Comparison of ENCODE assay signal across 9 cellular contexts in the genomic region with DNA sequence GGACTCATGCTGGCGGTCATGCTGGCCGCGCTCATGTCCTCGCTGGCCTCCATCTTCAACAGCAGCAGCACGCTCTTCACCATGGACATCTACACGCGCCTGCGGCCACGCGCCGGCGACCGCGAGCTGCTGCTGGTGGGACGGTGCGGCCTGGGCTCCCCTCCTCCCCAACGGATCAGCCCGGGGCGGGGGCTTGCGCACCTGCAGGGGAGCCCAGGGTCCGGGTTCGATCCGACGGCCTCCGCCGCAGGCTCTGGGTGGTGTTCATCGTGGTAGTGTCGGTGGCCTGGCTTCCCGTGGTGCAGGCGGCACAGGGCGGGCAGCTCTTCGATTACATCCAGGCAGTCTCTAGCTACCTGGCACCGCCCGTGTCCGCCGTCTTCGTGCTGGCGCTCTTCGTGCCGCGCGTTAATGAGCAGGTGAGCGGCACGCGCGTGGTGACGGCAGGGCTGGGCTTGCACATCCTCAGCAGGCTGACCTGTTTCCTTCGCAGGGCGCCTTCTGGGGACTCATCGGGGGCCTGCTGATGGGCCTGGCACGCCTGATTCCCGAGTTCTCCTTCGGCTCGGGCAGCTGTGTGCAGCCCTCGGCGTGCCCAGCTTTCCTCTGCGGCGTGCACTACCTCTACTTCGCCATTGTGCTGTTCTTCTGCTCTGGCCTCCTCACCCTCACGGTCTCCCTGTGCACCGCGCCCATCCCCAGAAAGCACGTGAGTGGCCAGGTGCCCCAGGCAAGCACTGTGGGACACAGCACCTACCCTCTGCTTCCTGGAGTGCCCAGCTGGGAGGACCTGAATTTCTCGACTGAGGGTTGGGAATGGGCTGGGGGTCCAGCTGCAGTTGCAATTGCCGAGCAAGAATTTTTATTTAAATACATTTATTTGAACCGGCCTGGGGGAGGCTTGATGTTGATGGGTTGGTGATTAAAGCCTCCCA. TPM values are rescaled to one million over a fixed set of nuclear protein-coding genes. Genes with fewer than 3 reads are reported as not detected.
DNase-seq lines count a peak whose midpoint lies in the region; ATAC-seq and TF ChIP-seq lines count a peak whose summit lies in the region.
"Had no signal": no experiment of that assay in that cellular context is flagged by ENCODE, and none has a peak within 500 bp of the region (broad histone marks: within the 10 kb centered on the region; RNA-seq: fewer than 3 reads in every experiment).

No MANE protein-coding gene starts in this region.

- ATAC-seq in naive B cell (ENCODE audit: low read depth in 2 of 2) (no peak), HG03469 (IDR thresholded peaks at IDR 0.05; ENCODE audit: unreplicated experiment) (no peak), HG03354 (IDR thresholded peaks at IDR 0.05; ENCODE audit: poor library complexity, severe bottlenecking, unreplicated experiment) (no peak)

- peak overlapping the region; percentile 32 to 91 (median 74) for H3K4me3 Mint-ChIP-seq in naive B cell

- H3K27me3 Mint-ChIP-seq in naive B cell: peaks cover 0 to 24% (median 0%) of the 10 kb centered on the region in 3 donors

- H3K27ac Mint-ChIP-seq in naive B cell: no peak overlapping the region

- BruUV-seq in A673 (replicated peaks; lab: Mats Ljungman, UMichigan): no TSS peak

- H3K36me3 ChIP-seq in A673 (ENCODE audit: insufficient read depth, low read length, poor library complexity, severe bottlenecking) (peaks cover 10% of the 10 kb centered on the region), H7 (replicated peaks; ENCODE audit: control insufficient read depth, insufficient read depth, low read length) (peaks cover 6% of the 10 kb centered on the region)
- H3K36me3 ChIP-seq in effector memory CD4-positive, alpha-beta T cell (ENCODE audit: control insufficient read depth, insufficient read depth, low read length): peaks cover 5% of the 10 kb centered on the region

- H3K4me1 ChIP-seq in A673 (ENCODE audit: insufficient read depth, low read length, poor library complexity, severe bottlenecking): peaks cover 12% of the 10 kb centered on the region
- H3K4me1 ChIP-seq in effector memory CD4-positive, alpha-beta T cell (ENCODE audit: control insufficient read depth, insufficient read depth, low read length, poor library complexity, severe bottlenecking): peaks cover 7% of the 10 kb centered on the region

- intact Hi-C loops in A673 (cut with micrococcal nuclease; ENCODE audit: unreplicated experiment): no loop called here

- no peaks in the 10 kb centered on the region for H3K9me3 Mint-ChIP-seq in naive B cell

- CTCF ChIA-PET in A673 (lab: Charles Lee): no interaction called here

- no peak overlapping the region for H3K27ac ChIP-seq in A673 (ENCODE audit: low read depth, low read length, poor library complexity, severe bottlenecking)
- H3K27ac ChIP-seq in effector memory CD4-positive, alpha-beta T cell (ENCODE audit: insufficient read depth, low read length, poor library complexity, severe bottlenecking): no peak overlapping the region

- no peaks in the 10 kb centered on the region for H3K27me3 ChIP-seq in A673 (replicated peaks; ENCODE audit: insufficient read depth, low read depth, low read length, poor library complexity)
- H3K27me3 ChIP-seq in H7 (ENCODE audit: control insufficient read depth, insufficient read depth, low read length): peaks cover 51% of the 10 kb centered on the region
- no peaks in the 10 kb centered on the region for H3K27me3 ChIP-seq in effector memory CD4-positive, alpha-beta T cell (replicated peaks; ENCODE audit: control insufficient read depth, insufficient read depth, low read length, poor library complexity, severe bottlenecking)

- no peak for TF ChIP-seq CTCF in A673 (conservative IDR thresholded peaks at IDR 0.05; ENCODE audit: low read depth, low read length)

- POLR2A ChIA-PET in A673 (lab: Charles Lee; ENCODE audit: low non-redundant PET): interaction anchor here (0.5 kb wide), 1 partner anchor 54 kb away, joined by 10 read pairs; no protein-coding TSS in a partner anchor

- peaks cover 15 to 23% (median 19%) of the 10 kb centered on the region in 3 donors for H3K4me1 Mint-ChIP-seq in naive B cell

- DNase-seq in A673 (ENCODE audit: low spot score) (no peak), H7 (peak; percentile 82), naive B cell (no peak), HuH-7 (ENCODE audit: low spot score) (no peak), NCI-H2196 treated with DMSO at 0.1 percent for 48 hours (lab: John Stamatoyannopoulos, UW; ENCODE audit: unreplicated experiment) (no peak)
- no peak for DNase-seq in effector memory CD4-positive, alpha-beta T cell

- peak overlapping the region; percentile 53 for H3K4me3 ChIP-seq in A673 (ENCODE audit: low read depth, low read length, poor library complexity, severe bottlenecking)
- H3K4me3 ChIP-seq in H7 (ENCODE audit: insufficient read depth, low read depth, low read length): peak overlapping the region; percentile 52
- H3K4me3 ChIP-seq in effector memory CD4-positive, alpha-beta T cell (ENCODE audit: insufficient read depth, low read depth, low read length, poor library complexity, severe bottlenecking): peak overlapping the region; percentile 78

- no peaks in the 10 kb centered on the region for H3K9me3 ChIP-seq in A673 (ENCODE audit: low read depth, low read length, poor library complexity, severe bottlenecking)
- H3K9me3 ChIP-seq in effector memory CD4-positive, alpha-beta T cell (ENCODE audit: control insufficient read depth, low read length): no peaks in the 10 kb centered on the region

- H3K36me3 Mint-ChIP-seq in naive B cell: peaks cover 4 to 13% of the 10 kb centered on the region in 2 donors

RNA-seq across cellular contexts. Expression of a gene that starts 6.0 kb away (rescaled TPM):
- total RNA-seq in A673 (2021): not detected in 2 replicates
- total RNA-seq in H7 (2014; rRNA removed; shearing (Covaris generic)): 0.26 and 0.45 TPM in 2 replicates
- polyA plus RNA-seq in naive B cell (ENCODE audit: low read depth in 6 of 6): under 1 TPM in 3 of 6 donors, not detected in 3; 0.15 to 0.20 (median 0.18) TPM
- total RNA-seq: epithelial cell of proximal tubule had no signal

RNA-seq across cellular contexts. Expression of a gene that starts 16.9 kb away (rescaled TPM):
- total RNA-seq in A673 (2021): 3.3 and 3.8 TPM in 2 replicates
- 3.0 and 3.1 TPM in 2 replicates for total RNA-seq in H7 (2014; rRNA removed; shearing (Covaris generic))
- polyA plus RNA-seq in naive B cell (ENCODE audit: low read depth in 6 of 6): 1 to 10 TPM in 2 of 6 donors, under 1 TPM in 2, not detected in 2; 0.57 to 1.4 (median 0.94) TPM

RNA-seq across cellular contexts. Expression of a gene that starts 19.3 kb away (rescaled TPM):
- 41.9 and 46.3 TPM in 2 replicates for total RNA-seq in A673 (2021)
- total RNA-seq in H7 (2014; rRNA removed; shearing (Covaris generic)): 44.7 and 66.9 TPM in 2 replicates
- 10 to 100 TPM; 12.6 to 25.3 (median 21.2) TPM for polyA plus RNA-seq in naive B cell (ENCODE audit: low read depth in 6 of 6)

RNA-seq across cellular contexts. Expression of a gene that starts 29.6 kb away (rescaled TPM):
- total RNA-seq in A673 (2021): 7.4 and 8.8 TPM in 2 replicates
- 8.0 and 11.6 TPM in 2 replicates for total RNA-seq in H7 (2014; rRNA removed; shearing (Covaris generic))
- polyA plus RNA-seq in naive B cell (ENCODE audit: low read depth in 6 of 6): 1 to 10 TPM; 4.2 to 8.2 (median 6.1) TPM

RNA-seq across cellular contexts. Expression of a gene that starts 38.8 kb away (rescaled TPM):
- total RNA-seq in A673 (2021): not detected in 2 replicates
- total RNA-seq in H7 (2014; rRNA removed; shearing (Covaris generic)): 0.62 and 3.3 TPM in 2 replicates
- polyA plus RNA-seq in naive B cell (ENCODE audit: low read depth in 6 of 6): not detected
- total RNA-seq: epithelial cell of proximal tubule had no signal
